16 cellular contexts compared by ENCODE assay signal in the genomic region with DNA sequence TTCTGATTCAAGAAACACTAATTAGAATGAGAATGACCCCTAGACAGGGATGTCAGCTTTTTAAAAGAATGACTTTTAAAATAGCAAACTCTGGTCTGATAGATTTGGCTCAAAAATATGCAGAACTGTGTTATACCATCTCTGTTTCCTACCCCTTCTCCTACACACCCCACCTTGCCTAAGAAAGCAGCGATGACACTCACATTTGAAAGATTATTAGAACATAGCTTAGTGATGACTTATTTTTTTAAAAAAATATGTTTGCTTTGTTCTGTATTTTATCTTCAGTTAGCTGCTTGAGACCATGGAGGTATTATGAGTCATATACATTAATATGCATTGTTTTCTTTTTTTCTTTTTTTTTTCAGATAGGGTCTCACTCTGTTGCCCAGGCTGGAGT.
DNase-seq lines count a peak whose midpoint lies in the region; FAIRE-seq and TF ChIP-seq lines count a peak whose summit lies in the region.
"Had no signal": no experiment of that assay in that cellular context is flagged by ENCODE, and none has a peak within 500 bp of the region (broad histone marks: within the 10 kb centered on the region; RNA-seq: fewer than 3 reads in every experiment).

No MANE protein-coding gene starts in this region.

- no peaks in the 10 kb centered on the region for H3K36me3 ChIP-seq in astrocyte (ENCODE audit: insufficient read depth, low read length)
- no peaks in the 10 kb centered on the region for H3K36me3 ChIP-seq in skeletal muscle satellite cell (ENCODE audit: insufficient read depth, low read length)
- no peaks in the 10 kb centered on the region for H3K36me3 ChIP-seq in Karpas-422 (ENCODE audit: insufficient read depth, low read length)

- peaks cover 2% of the 10 kb centered on the region for H3K27me3 Mint-ChIP-seq in astrocyte (ENCODE audit: low read depth, unreplicated experiment)

- no peaks in the 10 kb centered on the region for H3K27me3 ChIP-seq in astrocyte (ENCODE audit: insufficient read depth, low read length)
- H3K27me3 ChIP-seq in skeletal muscle satellite cell (ENCODE audit: control insufficient read depth, insufficient read depth, low read length), result no peaks in the 10 kb centered on the region
- no peaks in the 10 kb centered on the region for H3K27me3 ChIP-seq in Karpas-422 (ENCODE audit: low read length)

- in situ Hi-C loops in ACHN (cut with HindIII; ENCODE audit: low pct_ligation_motif_present, low pct_unique_long_range_greater_than_20kb, low sequenced_read_pairs), result no loop called here

- H3K9ac ChIP-seq in astrocyte (ENCODE audit: low read length) (peak overlapping the region; percentile 56), skeletal muscle satellite cell (ENCODE audit: low read depth, low read length) (peak overlapping the region; percentile 41), Karpas-422 (ENCODE audit: low read length) (no peak overlapping the region)

- H3K4me1 Mint-ChIP-seq in astrocyte (ENCODE audit: low read depth, unreplicated experiment), result no peaks in the 10 kb centered on the region

- no peaks in the 10 kb centered on the region for H3K9me2 ChIP-seq in Karpas-422 (replicated peaks; ENCODE audit: insufficient read depth, low read length)

- H3K4me3 Mint-ChIP-seq in astrocyte (ENCODE audit: unreplicated experiment), result no peak overlapping the region
- H3K4me3 Mint-ChIP-seq: CD14-positive monocyte; CD8-positive, alpha-beta T cell; H9; IgD-negative memory B cell had no signal

- H3K79me2 ChIP-seq in astrocyte (ENCODE audit: insufficient read depth, low read length) (no peaks in the 10 kb centered on the region), Karpas-422 (ENCODE audit: low read length) (no peaks in the 10 kb centered on the region)

- peak overlapping the region; percentile 79 for H3K27ac ChIP-seq in astrocyte (ENCODE audit: low read depth, low read length)
- no peak overlapping the region for H3K27ac ChIP-seq in Karpas-422 (ENCODE audit: low read length)

- no peak for FAIRE-seq in astrocyte (lab: Jason Lieb, UNC)
- FAIRE-seq: A204.1, GM12892 had no signal

- H3K36me3 Mint-ChIP-seq in astrocyte (ENCODE audit: low read depth, unreplicated experiment), result no peaks in the 10 kb centered on the region
- H3K36me3 Mint-ChIP-seq: CD14-positive monocyte; CD8-positive, alpha-beta T cell; IgD-negative memory B cell had no signal

- H3K9me3 ChIP-seq in astrocyte (ENCODE audit: insufficient read depth, low read depth, low read length) (peaks cover 3% of the 10 kb centered on the region), skeletal muscle satellite cell (replicated peaks; ENCODE audit: low read length) (peaks cover 4% of the 10 kb centered on the region), Karpas-422 (ENCODE audit: low read length) (no peaks in the 10 kb centered on the region)

- H3K4me2 ChIP-seq in astrocyte (ENCODE audit: low read length) (peak overlapping the region; percentile 29), skeletal muscle satellite cell (ENCODE audit: low read length) (no peak overlapping the region), Karpas-422 (ENCODE audit: low read depth, low read length, poor library complexity, severe bottlenecking) (no peak overlapping the region)

- peaks cover 3% of the 10 kb centered on the region for H3K9me3 Mint-ChIP-seq in astrocyte (ENCODE audit: unreplicated experiment)
- H3K9me3 Mint-ChIP-seq: CD8-positive, alpha-beta T cell; H9; IgD-negative memory B cell had no signal

- H2AFZ ChIP-seq in astrocyte (ENCODE audit: low read depth, low read length) (no peak overlapping the region), Karpas-422 (ENCODE audit: low read length) (no peak overlapping the region)

- H3K4me1 ChIP-seq in astrocyte (ENCODE audit: insufficient read depth, low read length) (peaks cover 12% of the 10 kb centered on the region), skeletal muscle satellite cell (ENCODE audit: control insufficient read depth, insufficient read depth, low read length) (peaks cover 9% of the 10 kb centered on the region), Karpas-422 (ENCODE audit: low read length) (no peaks in the 10 kb centered on the region)

- DNase-seq in EL (peak; percentile 37), astrocyte (ENCODE audit: low read depth) (no peak), kidney tubule cell (ENCODE audit: low spot score) (peak; percentile 20), ACHN (no peak), NCI-H1092 treated with DMSO at 0.1 percent for 48 hours (lab: John Stamatoyannopoulos, UW) (no peak), Karpas-422 (no peak)
- DNase-seq: CD8-positive, alpha-beta T cell; COR-L47; GDM1; GOT3; H9 had no signal

- H4K20me1 ChIP-seq in astrocyte (ENCODE audit: insufficient read depth, low read length), result no peaks in the 10 kb centered on the region
- H4K20me1 ChIP-seq in Karpas-422 (ENCODE audit: insufficient read depth, low read depth, low read length), result no peaks in the 10 kb centered on the region

- no peak overlapping the region for H3K4me3 ChIP-seq in astrocyte (ENCODE audit: insufficient read depth, low read depth, low read length)
- no peak overlapping the region for H3K4me3 ChIP-seq in skeletal muscle satellite cell (ENCODE audit: low read length)
- no peak overlapping the region for H3K4me3 ChIP-seq in Karpas-422 (ENCODE audit: low read length)

- TF ChIP-seq CTCF in astrocyte (IDR thresholded peaks at IDR 0.05; ENCODE audit: insufficient read depth, low read depth, low read length), result no peak

- no peak overlapping the region for H3K27ac Mint-ChIP-seq in astrocyte (ENCODE audit: unreplicated experiment)
- H3K27ac Mint-ChIP-seq: CD14-positive monocyte; CD8-positive, alpha-beta T cell; IgD-negative memory B cell had no signal

Comparison
In these comparisons a context has a peak if more than half of its experiments do, and no peak if none do; other contexts are left out.
1. DNase-seq: peak in EL (single experiment) and kidney tubule cell (single experiment); none in astrocyte (single experiment), ACHN (single experiment), NCI-H1092 treated with DMSO at 0.1 percent for 48 hours (single experiment) and Karpas-422 (single experiment).